Comparison of ENCODE assay signal across 9 cellular contexts in genomic region chr17:76659928-76660614, GRCh38. TPM values are rescaled to one million over a fixed set of nuclear protein-coding genes. Genes with fewer than 3 reads are reported as not detected.
A peak's percentile ranks its signal among the peaks of the same experiment; 100 is the strongest.
DNase-seq lines count a peak whose midpoint lies in the region; ATAC-seq and TF ChIP-seq lines count a peak whose summit lies in the region.
"Had no signal": no experiment of that assay in that cellular context is flagged by ENCODE, and none has a peak within 500 bp of the region (broad histone marks: within the 10 kb centered on the region; RNA-seq: fewer than 3 reads in every experiment).

No MANE protein-coding gene starts in this region.

- H3K4me2 ChIP-seq in hepatocyte: peak overlapping the region; percentile 28

- no peak for TF ChIP-seq CTCF in GM13976 (IDR thresholded peaks at IDR 0.05; ENCODE audit: borderline replicate concordance, control extremely low read depth, extremely low read depth, insufficient read depth, missing control alignments)
- TF ChIP-seq CTCF in hepatocyte (IDR thresholded peaks at IDR 0.05; ENCODE audit: poor library complexity): no peak

- H3K36me3 ChIP-seq in hepatocyte (replicated peaks; ENCODE audit: insufficient read depth, low read depth): no peaks in the 10 kb centered on the region

- TF ChIP-seq POLR2A in GM18505 (IDR thresholded peaks at IDR 0.05; ENCODE audit: borderline replicate concordance, extremely low read depth, insufficient read depth, insufficient read length): no peak

- WGBS in hepatocyte (ENCODE audit: low lambda C conversion rate, missing lambda C conversion rate): 33% methylated on average over 12 of the region's 12 CpGs

- peak overlapping the region; percentile 74 for H3K27ac Mint-ChIP-seq in T-helper 1 cell treated with Interleukin-12 subunit alpha and Interleukin-12 subunit beta and Interleukin-4 antibody, amounts not matched to agents 30 μg/mL and 1 μg/mL, for 36 hours

- no peak overlapping the region for H3K27ac ChIP-seq in hepatocyte

- H2AFZ ChIP-seq in hepatocyte: no peak overlapping the region

- ATAC-seq in HG02571 (IDR thresholded peaks at IDR 0.05; ENCODE audit: unreplicated experiment) (no peak), GM18505 (IDR thresholded peaks at IDR 0.05; ENCODE audit: unreplicated experiment) (no peak)

- H3K4me3 ChIP-seq in hepatocyte: no peak overlapping the region

- H3K4me1 ChIP-seq in hepatocyte (ENCODE audit: insufficient read depth): peaks cover 4% of the 10 kb centered on the region

- in situ Hi-C loops in ACHN (cut with HindIII; ENCODE audit: low pct_ligation_motif_present, low pct_unique_long_range_greater_than_20kb, low sequenced_read_pairs) (no loop called here), GM13976 (cut with MboI; ENCODE audit: low sequenced_read_pairs, unreplicated experiment) (no loop called here)

- DNase-seq in ACHN: peak; percentile 64
- peak; percentile 7 for DNase-seq in GM13976 (ENCODE audit: low spot score)
- no peak for DNase-seq in hepatocyte (ENCODE audit: low spot score)
- no peak for DNase-seq in NCI-H187 (lab: John Stamatoyannopoulos, UW)
- DNase-seq in hypothalamus (lab: John Stamatoyannopoulos, UW): no peak

- H4K20me1 ChIP-seq in hepatocyte (ENCODE audit: insufficient read depth, poor library complexity, severe bottlenecking): no peaks in the 10 kb centered on the region

- no peaks in the 10 kb centered on the region for H3K9me3 ChIP-seq in hepatocyte (ENCODE audit: low read depth)

- no peaks in the 10 kb centered on the region for H3K27me3 ChIP-seq in hepatocyte

- H3K4me3 Mint-ChIP-seq in T-helper 1 cell treated with Interleukin-12 subunit alpha and Interleukin-12 subunit beta and Interleukin-4 antibody, amounts not matched to agents 30 μg/mL and 1 μg/mL, for 36 hours: peak overlapping the region; percentile 35

- H3K9me2 ChIP-seq in hepatocyte (replicated peaks; ENCODE audit: insufficient read depth): no peaks in the 10 kb centered on the region

- peaks cover 21% of the 10 kb centered on the region for H3K4me1 Mint-ChIP-seq in T-helper 1 cell treated with Interleukin-12 subunit alpha and Interleukin-12 subunit beta and Interleukin-4 antibody, amounts not matched to agents 30 μg/mL and 1 μg/mL, for 36 hours (ENCODE audit: low read depth)

- peaks cover 9% of the 10 kb centered on the region for H3K27me3 Mint-ChIP-seq in T-helper 1 cell treated with Interleukin-12 subunit alpha and Interleukin-12 subunit beta and Interleukin-4 antibody, amounts not matched to agents 30 μg/mL and 1 μg/mL, for 36 hours (ENCODE audit: low read depth)

- H3K36me3 Mint-ChIP-seq in T-helper 1 cell treated with Interleukin-12 subunit alpha and Interleukin-12 subunit beta and Interleukin-4 antibody, amounts not matched to agents 30 μg/mL and 1 μg/mL, for 36 hours (ENCODE audit: low read depth): peaks cover 6% of the 10 kb centered on the region

- no peaks in the 10 kb centered on the region for H3K9me3 Mint-ChIP-seq in T-helper 1 cell treated with Interleukin-12 subunit alpha and Interleukin-12 subunit beta and Interleukin-4 antibody, amounts not matched to agents 30 μg/mL and 1 μg/mL, for 36 hours

- no peaks in the 10 kb centered on the region for H3K79me2 ChIP-seq in hepatocyte

RNA-seq across cellular contexts. Expression of gene ST6GALNAC1, which starts 16.5 kb away (rescaled TPM):
- total RNA-seq in hepatocyte: 17.7 and 29.6 TPM in 2 replicates
- 27.6 and 31.6 TPM in 2 replicates for polyA plus RNA-seq in hepatocyte
- total RNA-seq: LHCN-M2 had no signal

RNA-seq across cellular contexts. Expression of gene MXRA7, which starts 50.7 kb away (rescaled TPM):
- total RNA-seq in hepatocyte: 101 and 102 TPM in 2 replicates
- 117 and 138 TPM in 2 replicates for polyA plus RNA-seq in hepatocyte

Comparison
In these comparisons a context has a peak if more than half of its experiments do, and no peak if none do; other contexts are left out.
1. DNase-seq: peak in ACHN (single experiment) and GM13976 (single experiment); none in hepatocyte (single experiment), NCI-H187 (0 of 2) and hypothalamus (0 of 51).